In the genomic region with DNA sequence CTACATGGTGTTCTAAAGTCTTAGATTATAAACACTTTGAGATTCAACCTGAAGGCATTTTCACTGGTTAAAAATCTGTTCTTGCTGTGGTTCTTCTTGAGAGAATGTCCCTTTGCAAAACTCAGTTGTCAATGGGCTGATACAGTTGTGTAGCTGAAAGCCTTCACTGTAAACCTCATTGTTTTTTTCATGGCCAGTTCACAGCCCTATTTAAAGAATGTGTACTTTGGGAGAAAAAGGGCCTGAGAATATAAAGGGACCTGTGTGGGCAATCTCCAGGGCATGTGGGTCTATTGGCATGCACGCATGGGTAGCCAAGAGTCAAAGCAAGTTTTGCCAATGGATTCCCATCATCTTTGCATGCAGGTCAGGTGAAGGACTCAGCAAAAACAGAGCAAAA, we compare ENCODE assay signal across 26 cellular contexts. TPM values are rescaled to one million over a fixed set of nuclear protein-coding genes. Genes with fewer than 3 reads are reported as not detected.
DNase-seq lines count a peak whose midpoint lies in the region; ATAC-seq and TF ChIP-seq lines count a peak whose summit lies in the region.
"Had no signal": no experiment of that assay in that cellular context is flagged by ENCODE, and none has a peak within 500 bp of the region (broad histone marks: within the 10 kb centered on the region; RNA-seq: fewer than 3 reads in every experiment).

No MANE protein-coding gene starts in this region.

- H3K4me1 Mint-ChIP-seq in natural killer cell treated with Interleukin-12 subunit alpha and Interleukin-12 subunit beta and Interleukin-15 and Interleukin-18, amount 100 ng/mL, for 72 hours (ENCODE audit: low read depth in 2 of 2): peaks cover 11 to 13% of the 10 kb centered on the region in 2 donors
- peaks cover 11 to 14% of the 10 kb centered on the region in 2 donors for H3K4me1 Mint-ChIP-seq in natural killer cell
- peaks cover 92% of the 10 kb centered on the region for H3K4me1 Mint-ChIP-seq in chondrocyte (ENCODE audit: low read depth)
- H3K4me1 Mint-ChIP-seq in naive thymus-derived CD8-positive, alpha-beta T cell: peaks cover 6 to 11% (median 11%) of the 10 kb centered on the region in 4 donors
- H3K4me1 Mint-ChIP-seq: brain had no signal

- no peaks in the 10 kb centered on the region for H3K9me3 Mint-ChIP-seq in natural killer cell treated with Interleukin-12 subunit alpha and Interleukin-12 subunit beta and Interleukin-15 and Interleukin-18, amount 100 ng/mL, for 72 hours
- no peaks in the 10 kb centered on the region for H3K9me3 Mint-ChIP-seq in natural killer cell
- H3K9me3 Mint-ChIP-seq in chondrocyte (ENCODE audit: low read depth): no peaks in the 10 kb centered on the region
- H3K9me3 Mint-ChIP-seq in naive thymus-derived CD8-positive, alpha-beta T cell: no peaks in the 10 kb centered on the region
- H3K9me3 Mint-ChIP-seq: activated naive CD4-positive, alpha-beta T cell treated with anti-CD3 and anti-CD28 coated beads, Interleukin-2, amount 50 U/mL, for 72 hours; memory B cell; T-helper 2 cell treated with Interferon-gamma antibody and Interleukin-4, amounts not matched to agents 5 μg/mL and 100 μg/mL, for 36 hours had no signal

- DNase-seq in natural killer cell treated with Interleukin-12 subunit alpha and Interleukin-12 subunit beta and Interleukin-15 and Interleukin-18, amount 100 ng/mL, for 72 hours (ENCODE audit: low spot score): no peak
- no peak for DNase-seq in natural killer cell
- DNase-seq in chondrocyte (ENCODE audit: low spot score): no peak
- DNase-seq in lower lobe of right lung: no peak
- no peak for DNase-seq in upper lobe of right lung
- DNase-seq in naive thymus-derived CD8-positive, alpha-beta T cell: no peak
- no peak for DNase-seq in midbrain (lab: John Stamatoyannopoulos, UW)
- DNase-seq in activated gamma-delta T cell treated with Interleukin-2 at 50 U/mL for 16 hours: no peak
- DNase-seq: effector memory CD4-positive, alpha-beta T cell; NCI-H1048; NCI-H187 treated with DMSO at 0.1 percent for 48 hours; NCI-H526 treated with DMSO at 0.1 percent for 48 hours; nucleus accumbens; RPMI8226; SK-N-SH had no signal

- peaks cover 0 to 16% of the 10 kb centered on the region in 2 donors for H3K27me3 Mint-ChIP-seq in natural killer cell treated with Interleukin-12 subunit alpha and Interleukin-12 subunit beta and Interleukin-15 and Interleukin-18, amount 100 ng/mL, for 72 hours
- peaks cover 0 to 11% of the 10 kb centered on the region in 2 donors for H3K27me3 Mint-ChIP-seq in natural killer cell (ENCODE audit: low read depth in 2 of 2)
- no peaks in the 10 kb centered on the region for H3K27me3 Mint-ChIP-seq in chondrocyte (ENCODE audit: low read depth)
- no peaks in the 10 kb centered on the region for H3K27me3 Mint-ChIP-seq in naive thymus-derived CD8-positive, alpha-beta T cell
- H3K27me3 Mint-ChIP-seq: memory B cell had no signal

- TF ChIP-seq CTCF in natural killer cell (IDR thresholded peaks at IDR 0.05) (no peak), chondrocyte (IDR thresholded peaks at IDR 0.05) (no peak), lower lobe of right lung (IDR thresholded peaks at IDR 0.05) (no peak), upper lobe of right lung (IDR thresholded peaks at IDR 0.05) (no peak)

- H3K4me3 Mint-ChIP-seq in natural killer cell treated with Interleukin-12 subunit alpha and Interleukin-12 subunit beta and Interleukin-15 and Interleukin-18, amount 100 ng/mL, for 72 hours: peak overlapping the region; percentile 12
- H3K4me3 Mint-ChIP-seq in natural killer cell (no peak overlapping the region), chondrocyte (ENCODE audit: unreplicated experiment) (no peak overlapping the region)
- H3K4me3 Mint-ChIP-seq in naive thymus-derived CD8-positive, alpha-beta T cell: no peak overlapping the region
- H3K4me3 Mint-ChIP-seq: brain, memory B cell had no signal

- no peaks in the 10 kb centered on the region for H3K36me3 Mint-ChIP-seq in natural killer cell treated with Interleukin-12 subunit alpha and Interleukin-12 subunit beta and Interleukin-15 and Interleukin-18, amount 100 ng/mL, for 72 hours
- no peaks in the 10 kb centered on the region for H3K36me3 Mint-ChIP-seq in natural killer cell
- H3K36me3 Mint-ChIP-seq in chondrocyte (ENCODE audit: low read depth): no peaks in the 10 kb centered on the region
- no peaks in the 10 kb centered on the region for H3K36me3 Mint-ChIP-seq in naive thymus-derived CD8-positive, alpha-beta T cell
- H3K36me3 Mint-ChIP-seq: activated naive CD4-positive, alpha-beta T cell treated with anti-CD3 and anti-CD28 coated beads, Interleukin-2, amount 50 U/mL, for 72 hours; brain; memory B cell had no signal

- intact Hi-C loops in natural killer cell (cut with micrococcal nuclease) (no loop called here), lower lobe of right lung (cut with DNase I) (no loop called here), upper lobe of right lung (cut with DNase I) (no loop called here)

- H3K36me3 ChIP-seq in lower lobe of right lung: no peaks in the 10 kb centered on the region
- H3K36me3 ChIP-seq in upper lobe of right lung: no peaks in the 10 kb centered on the region

- H3K9me3 ChIP-seq in lower lobe of right lung: no peaks in the 10 kb centered on the region
- H3K9me3 ChIP-seq in upper lobe of right lung: no peaks in the 10 kb centered on the region
- H3K9me3 ChIP-seq: SK-N-SH had no signal

- H3K27ac ChIP-seq in lower lobe of right lung (peak overlapping the region; percentile 24), upper lobe of right lung (peak overlapping the region; percentile 11)
- H3K27ac ChIP-seq: C4-2B, VCaP had no signal

- POLR2A ChIA-PET in naive thymus-derived CD8-positive, alpha-beta T cell (lab: Charles Lee): no interaction called here

- no peak for ATAC-seq in natural killer cell treated with Interleukin-12 subunit alpha and Interleukin-12 subunit beta and Interleukin-15 and Interleukin-18, amount 100 ng/mL, for 72 hours
- ATAC-seq in natural killer cell (no peak), lower lobe of right lung (no peak), upper lobe of right lung (no peak)
- no peak for ATAC-seq in naive thymus-derived CD8-positive, alpha-beta T cell
- ATAC-seq: HCT116 had no signal

- no peaks in the 10 kb centered on the region for H3K27me3 ChIP-seq in lower lobe of right lung (ENCODE audit: low read depth)
- H3K27me3 ChIP-seq in upper lobe of right lung: no peaks in the 10 kb centered on the region

- H3K4me1 ChIP-seq in lower lobe of right lung: no peaks in the 10 kb centered on the region
- no peaks in the 10 kb centered on the region for H3K4me1 ChIP-seq in upper lobe of right lung

- H3K4me3 ChIP-seq in lower lobe of right lung (no peak overlapping the region), upper lobe of right lung (no peak overlapping the region)
- H3K4me3 ChIP-seq: skin epidermis had no signal

- peak overlapping the region in 1 of 2 donors; percentile 33 for H3K27ac Mint-ChIP-seq in natural killer cell treated with Interleukin-12 subunit alpha and Interleukin-12 subunit beta and Interleukin-15 and Interleukin-18, amount 100 ng/mL, for 72 hours
- H3K27ac Mint-ChIP-seq in natural killer cell (no peak overlapping the region), chondrocyte (ENCODE audit: unreplicated experiment) (peak overlapping the region; percentile 88)
- H3K27ac Mint-ChIP-seq in naive thymus-derived CD8-positive, alpha-beta T cell: peak overlapping the region in 1 of 10 donors; percentile 58
- H3K27ac Mint-ChIP-seq: activated naive CD4-positive, alpha-beta T cell treated with anti-CD3 and anti-CD28 coated beads, Interleukin-2, amount 50 U/mL, for 72 hours; brain; memory B cell had no signal

RNA-seq across cellular contexts. Expression of gene MAP7D3, which starts 7.8 kb away (rescaled TPM):
- total RNA-seq in natural killer cell treated with Interleukin-12 subunit alpha and Interleukin-12 subunit beta and Interleukin-15 and Interleukin-18, amount 100 ng/mL, for 72 hours: 10 to 100 TPM in 1 of 2 donors, 1 to 10 TPM in 1; 9.5 to 13.5 TPM
- total RNA-seq in natural killer cell (1 to 10 TPM; 5.6 to 6.1 (median 5.7) TPM), chondrocyte (48.2 to 52.7 TPM (median 50.8 TPM) in 3 replicates), lower lobe of right lung (8.2 TPM), upper lobe of right lung (7.9 TPM)
- 1 to 10 TPM; 7.7 to 8.3 TPM for total RNA-seq in naive thymus-derived CD8-positive, alpha-beta T cell
- 1 to 10 TPM; 3.5 to 5.6 (median 4.2) TPM for polyA plus RNA-seq in naive thymus-derived CD8-positive, alpha-beta T cell

RNA-seq across cellular contexts. Expression of gene ADGRG4, which starts 41.8 kb away (rescaled TPM):
- not detected for total RNA-seq in natural killer cell treated with Interleukin-12 subunit alpha and Interleukin-12 subunit beta and Interleukin-15 and Interleukin-18, amount 100 ng/mL, for 72 hours
- not detected for total RNA-seq in natural killer cell
- total RNA-seq in chondrocyte: 0.24 to 0.36 TPM (median 0.30 TPM) in 3 replicates
- total RNA-seq in lower lobe of right lung: 0.27 TPM
- 0.06 TPM for total RNA-seq in upper lobe of right lung
- not detected for total RNA-seq in naive thymus-derived CD8-positive, alpha-beta T cell
- not detected for polyA plus RNA-seq in naive thymus-derived CD8-positive, alpha-beta T cell
- total RNA-seq: activated naive CD4-positive, alpha-beta T cell treated with anti-CD3 and anti-CD28 coated beads, Interleukin-2, amount 50 U/mL, for 72 hours; kidney epithelial cell; myocyte; temporal lobe had no signal
- polyA plus RNA-seq: SK-N-SH had no signal
